Comparison of ENCODE assay signal across 20 cellular contexts in the genomic region with DNA sequence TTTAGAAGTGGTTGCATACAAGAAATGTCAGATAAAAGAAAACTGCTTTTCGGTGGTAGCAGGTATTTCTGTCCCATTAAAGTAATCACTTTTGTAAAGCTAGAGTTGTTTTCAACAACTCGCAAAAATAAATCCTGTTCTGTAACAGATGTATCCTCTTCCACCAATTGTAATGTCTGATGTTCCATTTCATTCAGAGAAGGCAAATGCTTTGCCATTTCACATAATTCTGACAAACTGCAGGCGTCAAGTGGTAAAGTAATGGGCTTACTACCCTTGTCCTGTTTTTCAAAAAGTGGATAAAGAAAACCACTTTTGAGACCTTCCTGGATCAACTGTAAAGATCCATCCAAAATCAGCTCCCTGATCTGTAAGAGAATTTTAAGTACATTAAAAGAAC. TPM values are rescaled to one million over a fixed set of nuclear protein-coding genes. Genes with fewer than 3 reads are reported as not detected.
DNase-seq lines count a peak whose midpoint lies in the region; ATAC-seq, FAIRE-seq and TF ChIP-seq lines count a peak whose summit lies in the region.
"Had no signal": no experiment of that assay in that cellular context is flagged by ENCODE, and none has a peak within 500 bp of the region (broad histone marks: within the 10 kb centered on the region; RNA-seq: fewer than 3 reads in every experiment).

No MANE protein-coding gene starts in this region.

- FAIRE-seq in D721Med (lab: Jason Lieb, UNC), result peak; percentile 41
- FAIRE-seq: GM12878, GM19239, H54 had no signal

- H3K27ac ChIP-seq in substantia nigra (ENCODE audit: low read depth, low read length, poor library complexity, severe bottlenecking), result no peak overlapping the region
- H3K27ac ChIP-seq: 22Rv1, BLaER1, C4-2B had no signal

- no peak for TF ChIP-seq CTCF in D721Med (IDR thresholded peaks at IDR 0.05; ENCODE audit: insufficient read depth, missing control alignments)

- DNase-seq in D721Med (ENCODE audit: insufficient read length, low spot score) (no peak), dermis microvascular lymphatic vessel endothelial cell (ENCODE audit: low read depth in 2 of 2) (peak; percentile 17 to 52), lung microvascular endothelial cell (ENCODE audit: low read depth in 2 of 2) (peak; percentile 14 to 66), substantia nigra (lab: John Stamatoyannopoulos, UW) (no peak)
- DNase-seq in activated CD8-positive, alpha-beta memory T cell treated with anti-CD3 and anti-CD28 coated beads for 24 hours, result no peak
- DNase-seq: Caco-2; CD4-positive, CD25-positive, alpha-beta regulatory T cell; CD8-positive, alpha-beta T cell; DMS 273 treated with DMSO at 0.1 percent for 48 hours; DMS79; EL; GDM1; GOT3 had no signal

- no peak for ATAC-seq in GM19455 (IDR thresholded peaks at IDR 0.05; ENCODE audit: unreplicated experiment)
- ATAC-seq: CD8-positive, alpha-beta T cell; GM12878 had no signal

RNA-seq across cellular contexts. Expression of gene METTL4, which starts 16.6 kb away (rescaled TPM):
- total RNA-seq in dermis microvascular lymphatic vessel endothelial cell, result 7.0 and 8.3 TPM in 2 replicates
- total RNA-seq in lung microvascular endothelial cell, result 7.0 and 9.1 TPM in 2 replicates

RNA-seq across cellular contexts. Expression of gene NDC80, which starts 16.7 kb away (rescaled TPM):
- total RNA-seq in dermis microvascular lymphatic vessel endothelial cell (6.8 and 20.8 TPM in 2 replicates), lung microvascular endothelial cell (3.2 and 13.1 TPM in 2 replicates)

Comparison
In these comparisons a context has a peak if more than half of its experiments do, and no peak if none do; other contexts are left out.
1. DNase-seq: peak in dermis microvascular lymphatic vessel endothelial cell (2 of 2) and lung microvascular endothelial cell (2 of 2); none in D721Med (single experiment), substantia nigra (0 of 49) and activated CD8-positive, alpha-beta memory T cell treated with anti-CD3 and anti-CD28 coated beads for 24 hours (single experiment).